Comparison of ENCODE assay signal across 8 cellular contexts in the genomic region with DNA sequence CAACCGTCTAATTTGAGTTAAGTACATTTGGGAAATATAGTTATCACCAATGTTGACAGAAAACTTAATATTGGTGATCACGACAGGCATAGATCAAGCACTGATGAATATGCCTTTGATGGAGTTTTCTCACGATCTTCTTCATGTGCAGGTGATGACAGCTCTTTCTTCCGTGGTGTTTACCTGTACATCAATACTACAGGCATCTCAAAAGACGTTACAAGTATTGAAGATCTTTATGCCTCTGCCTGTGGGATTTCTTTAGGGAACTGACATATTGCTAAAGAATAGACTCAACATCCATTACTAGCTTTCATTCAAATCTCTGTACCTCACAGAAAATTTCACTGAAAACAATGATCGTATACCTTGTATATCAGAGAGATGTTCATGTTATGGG.
"Had no signal": no experiment of that assay in that cellular context is flagged by ENCODE, and none has a peak within 500 bp of the region (broad histone marks: within the 10 kb centered on the region; RNA-seq: fewer than 3 reads in every experiment).

No MANE protein-coding gene starts in this region.

- FAIRE-seq: G401.6, GM12878, GM12891, GM12892, GM18507, GM19239 had no signal

- DNase-seq: GDM1, GF-D8 had no signal

- ATAC-seq: GM12878 had no signal

- H3K4me3 ChIP-seq: GM12878 had no signal
